In genomic region chr1:226631229-226632000, GRCh38 we compare ENCODE assay signal across 11 cellular contexts.
DNase-seq lines count a peak whose midpoint lies in the region; ATAC-seq and TF ChIP-seq lines count a peak whose summit lies in the region.
"Had no signal": no experiment of that assay in that cellular context is flagged by ENCODE, and none has a peak within 500 bp of the region (broad histone marks: within the 10 kb centered on the region; RNA-seq: fewer than 3 reads in every experiment).

No MANE protein-coding gene starts in this region.

- CTCF ChIA-PET in MCF 10A (lab: Yijun Ruan, JAX): interaction anchor here (0.6 to 16.7 kb wide), 11 partner anchors 11 to 812 kb away, joined by 3 to 342 read pairs (median 5); partner anchors contain the start of gene STUM
- CTCF ChIA-PET in mammary epithelial cell (lab: Charles Lee; ENCODE audit: low non-redundant PET): no interaction called here

- intact Hi-C loops in MCF 10A (cut with micrococcal nuclease): no loop called here
- intact Hi-C loops in breast epithelium (cut with DNase I; ENCODE audit: low total_unique reads): loop anchor here (5.0 kb wide), 1 partner anchor 191 kb away; no protein-coding TSS in a partner anchor
- intact Hi-C loops in mammary epithelial cell (cut with micrococcal nuclease): no loop called here
- intact Hi-C loops in natural killer cell (cut with micrococcal nuclease): no loop called here

- BruUV-seq in MCF 10A (replicated peaks; lab: Mats Ljungman, UMichigan) (no TSS peak), mammary epithelial cell (replicated peaks; lab: Mats Ljungman, UMichigan) (TSS peak; percentile 40)

- dilution Hi-C loops in mammary epithelial cell (cut with HindIII; ENCODE audit: low sequenced_read_pairs): loop anchor here (5.0 to 10.0 kb wide), 2 partner anchors 176 to 213 kb away; no protein-coding TSS in a partner anchor

- POLR2A ChIA-PET in MCF 10A (lab: Yijun Ruan, JAX): interaction anchor here (0.5 to 1.5 kb wide), 4 partner anchors 72 to 309 kb away, joined by 3 to 4 read pairs (median 3); partner anchors contain the start of genes COQ8A and STUM

- no peak overlapping the region for H3K27ac ChIP-seq in breast epithelium
- H3K27ac ChIP-seq in mammary epithelial cell (ENCODE audit: insufficient read depth, low read depth, low read length): no peak overlapping the region
- H3K27ac ChIP-seq in tibial nerve: peak overlapping the region; percentile 15 to 85 (median 72)

- H3K4me3 Mint-ChIP-seq in MCF 10A (ENCODE audit: unreplicated experiment) (no peak overlapping the region), natural killer cell (no peak overlapping the region)

- no peak for TF ChIP-seq POLR2A in breast epithelium (IDR thresholded peaks at IDR 0.05)
- TF ChIP-seq POLR2A in tibial nerve (IDR thresholded peaks at IDR 0.05): no peak

- TF ChIP-seq EP300 in tibial nerve (IDR thresholded peaks at IDR 0.05): no peak

- no peaks in the 10 kb centered on the region for H3K27me3 ChIP-seq in breast epithelium
- H3K27me3 ChIP-seq in mammary epithelial cell (ENCODE audit: insufficient read depth, low read length): no peaks in the 10 kb centered on the region
- no peaks in the 10 kb centered on the region for H3K27me3 ChIP-seq in tibial nerve

- H3K4me3 ChIP-seq in breast epithelium: no peak overlapping the region
- no peak overlapping the region for H3K4me3 ChIP-seq in mammary epithelial cell (replicated peaks in 1 of 3; ENCODE audit: insufficient read depth in 1 of 3, low read depth in 2 of 3, low read length in 3 of 3)
- no peak overlapping the region for H3K4me3 ChIP-seq in tibial nerve

- H3K4me1 Mint-ChIP-seq in MCF 10A (ENCODE audit: insufficient read depth, unreplicated experiment) (peaks cover 28% of the 10 kb centered on the region), natural killer cell (peaks cover 25 to 30% of the 10 kb centered on the region in 2 donors)

- no peaks in the 10 kb centered on the region for H3K79me2 ChIP-seq in mammary epithelial cell (ENCODE audit: insufficient read depth, low read length)

- TF ChIP-seq CTCF in MCF 10A (IDR thresholded peaks at IDR 0.05; ENCODE audit: unreplicated experiment) (no peak), breast epithelium (IDR thresholded peaks at IDR 0.05) (no peak), mammary epithelial cell (conservative IDR thresholded peaks at IDR 0.05 in 1 of 2, IDR thresholded peaks at IDR 0.05 in 1 of 2; ENCODE audit: extremely low read depth in 1 of 2, insufficient read depth in 1 of 2, low read depth in 1 of 2, low read length in 2 of 2) (no peak), natural killer cell (IDR thresholded peaks at IDR 0.05) (no peak), tibial nerve (IDR thresholded peaks at IDR 0.05) (no peak)

- no peak overlapping the region for H2AFZ ChIP-seq in mammary epithelial cell (ENCODE audit: low read depth, low read length)

- H3K4me1 ChIP-seq in breast epithelium: peaks cover 0 to 4% of the 10 kb centered on the region in 2 donors
- H3K4me1 ChIP-seq in mammary epithelial cell (ENCODE audit: insufficient read depth, low read length): peaks cover 7% of the 10 kb centered on the region
- H3K4me1 ChIP-seq in tibial nerve: peaks cover 0 to 40% (median 23%) of the 10 kb centered on the region in 4 donors

- no peaks in the 10 kb centered on the region for H3K9me3 Mint-ChIP-seq in MCF 10A (ENCODE audit: unreplicated experiment)
- H3K9me3 Mint-ChIP-seq in natural killer cell: no peaks in the 10 kb centered on the region

- H3K27ac Mint-ChIP-seq in MCF 10A (ENCODE audit: low read depth, unreplicated experiment) (peak overlapping the region; percentile 29), natural killer cell (peak overlapping the region; percentile 71 to 74)

- H3K27me3 Mint-ChIP-seq in MCF 10A (ENCODE audit: insufficient read depth, unreplicated experiment): no peaks in the 10 kb centered on the region
- no peaks in the 10 kb centered on the region for H3K27me3 Mint-ChIP-seq in natural killer cell (ENCODE audit: low read depth in 2 of 2)

- no peak overlapping the region for H3K9ac ChIP-seq in mammary epithelial cell (ENCODE audit: insufficient read depth, low read length)

- DNase-seq in MCF 10A (ENCODE audit: unreplicated experiment) (no peak), breast epithelium (ENCODE audit: low spot score in 2 of 2) (no peak), mammary epithelial cell (no peak), natural killer cell (no peak), tibial nerve (ENCODE audit: low spot score in 2 of 2) (no peak), dedifferentiated amniotic fluid mesenchymal stem cell (ENCODE audit: extremely low spot score) (no peak), iPS-NIHi7 (ENCODE audit: extremely low spot score) (no peak)
- DNase-seq: DMS153, Kasumi-1, NCI-H146 had no signal

- H3K36me3 ChIP-seq in breast epithelium: no peaks in the 10 kb centered on the region
- H3K36me3 ChIP-seq in mammary epithelial cell (ENCODE audit: insufficient read depth, low read length): no peaks in the 10 kb centered on the region
- peaks cover 0 to 36% (median 0%) of the 10 kb centered on the region in 3 donors for H3K36me3 ChIP-seq in tibial nerve

- in situ Hi-C loops in mammary epithelial cell (cut with MboI; ENCODE audit: low sequenced_read_pairs in 2 of 2): no loop called here

- H3K36me3 Mint-ChIP-seq in MCF 10A (ENCODE audit: insufficient read depth, unreplicated experiment): no peaks in the 10 kb centered on the region
- H3K36me3 Mint-ChIP-seq in natural killer cell: no peaks in the 10 kb centered on the region

- H3K4me2 ChIP-seq in mammary epithelial cell (ENCODE audit: insufficient read depth, low read depth, low read length): no peak overlapping the region

- H4K20me1 ChIP-seq in mammary epithelial cell (ENCODE audit: insufficient read depth, low read length): no peaks in the 10 kb centered on the region

- no peaks in the 10 kb centered on the region for H3K9me3 ChIP-seq in breast epithelium
- H3K9me3 ChIP-seq in mammary epithelial cell (replicated peaks; ENCODE audit: insufficient read depth, low read length): no peaks in the 10 kb centered on the region
- H3K9me3 ChIP-seq in tibial nerve: no peaks in the 10 kb centered on the region

- ATAC-seq in natural killer cell: no peak
- ATAC-seq in HG02973 (IDR thresholded peaks at IDR 0.05; ENCODE audit: unreplicated experiment): no peak

- 78% methylated on average over 10 of the region's 10 CpGs for WGBS in mammary epithelial cell (ENCODE audit: low coverage, missing lambda C conversion rate)
- WGBS in tibial nerve, 2 donors: 78 to 85% methylated on average over 10 of the region's 10 CpGs

Comparison
In these comparisons a context has a peak if more than half of its experiments do, and no peak if none do; other contexts are left out.
1. H3K27ac ChIP-seq: peak in tibial nerve (4 of 4); none in breast epithelium (0 of 2) and mammary epithelial cell (single experiment).